ENCODE assay signal across 9 cellular contexts in genomic region chr15:73325191-73325980, GRCh38. TPM values are rescaled to one million over a fixed set of nuclear protein-coding genes. Genes with fewer than 3 reads are reported as not detected.
A peak's percentile ranks its signal among the peaks of the same experiment; 100 is the strongest.
DNase-seq lines count a peak whose midpoint lies in the region; ATAC-seq and TF ChIP-seq lines count a peak whose summit lies in the region.
"Had no signal": no experiment of that assay in that cellular context is flagged by ENCODE, and none has a peak within 500 bp of the region (broad histone marks: within the 10 kb centered on the region; RNA-seq: fewer than 3 reads in every experiment).

No MANE protein-coding gene starts in this region.

- peak; percentile 18 for TF ChIP-seq CTCF in GM13977 (IDR thresholded peaks at IDR 0.05; ENCODE audit: extremely low read depth, insufficient read depth, missing control alignments)
- TF ChIP-seq CTCF in right lobe of liver (IDR thresholded peaks at IDR 0.05), result no peak
- TF ChIP-seq CTCF in lower lobe of right lung (IDR thresholded peaks at IDR 0.05), result no peak

- in situ Hi-C loops in GM13977 (cut with MboI; ENCODE audit: low pct_unique_long_range_greater_than_20kb, low sequenced_read_pairs, unreplicated experiment), result no loop called here
- in situ Hi-C loops in SK-MEL-5 (cut with HindIII; ENCODE audit: low pct_unique_long_range_greater_than_20kb, low sequenced_read_pairs), result no loop called here

- DNase-seq in CMK (ENCODE audit: low read depth) (peak; percentile 29), GM13977 (ENCODE audit: low spot score) (peak; percentile 78), SK-MEL-5 (ENCODE audit: low read depth, low spot score) (peak; percentile 17), right lobe of liver (peak in 2 of 3 donors; percentile 12 to 44), lower lobe of right lung (no peak)
- DNase-seq: NCI-H2171 had no signal

- intact Hi-C loops in right lobe of liver (cut with DNase I), result no loop called here
- intact Hi-C loops in lower lobe of right lung (cut with DNase I), result no loop called here

- H3K27ac ChIP-seq in right lobe of liver (no peak overlapping the region), lower lobe of right lung (no peak overlapping the region)

- H3K36me3 ChIP-seq in right lobe of liver (no peaks in the 10 kb centered on the region), lower lobe of right lung (no peaks in the 10 kb centered on the region)

- H3K4me1 ChIP-seq in right lobe of liver, result no peaks in the 10 kb centered on the region
- no peaks in the 10 kb centered on the region for H3K4me1 ChIP-seq in lower lobe of right lung

- H3K4me3 ChIP-seq in right lobe of liver, result no peak overlapping the region
- no peak overlapping the region for H3K4me3 ChIP-seq in lower lobe of right lung

- WGBS in right lobe of liver (ENCODE audit: insufficient coverage, low coverage, low lambda C conversion rate, missing lambda C conversion rate), result 58% methylated on average over 9 of the region's 35 CpGs

- TF ChIP-seq POLR2A in right lobe of liver (IDR thresholded peaks at IDR 0.05), result no peak

- H3K9me3 ChIP-seq in right lobe of liver (no peaks in the 10 kb centered on the region), lower lobe of right lung (no peaks in the 10 kb centered on the region)

- no peak for ATAC-seq in right lobe of liver
- ATAC-seq in HG02885 (IDR thresholded peaks at IDR 0.05; ENCODE audit: poor library complexity, unreplicated experiment), result no peak
- ATAC-seq in lower lobe of right lung, result no peak
- no peak for ATAC-seq in GM18868 (IDR thresholded peaks at IDR 0.05; ENCODE audit: unreplicated experiment)
- no peak for ATAC-seq in HG03280 (IDR thresholded peaks at IDR 0.05; ENCODE audit: unreplicated experiment)

- H3K27me3 ChIP-seq in right lobe of liver (no peaks in the 10 kb centered on the region), lower lobe of right lung (ENCODE audit: low read depth) (peaks cover 20% of the 10 kb centered on the region)

RNA-seq across cellular contexts. Expression of gene HCN4, which starts 43.4 kb away (rescaled TPM):
- total RNA-seq in SK-MEL-5 (2014; rRNA removed; shearing (Covaris generic)), result not detected in 2 replicates
- polyA plus RNA-seq in SK-MEL-5 (2015; cell fraction: cytosol; rRNA removed), result 0.01 TPM in 1 of 2 replicates, not detected in the other
- polyA plus RNA-seq in SK-MEL-5 (2015; cell fraction: nucleus; rRNA removed), result not detected in 2 replicates
- under 1 TPM in 1 of 6 experiments, not detected in 5; 0.06 TPM for total RNA-seq in right lobe of liver
- 0.18 TPM for total RNA-seq in lower lobe of right lung
